7 cellular contexts compared by ENCODE assay signal in genomic region chr2:15577071-15577706, GRCh38. TPM values are rescaled to one million over a fixed set of nuclear protein-coding genes. Genes with fewer than 3 reads are reported as not detected.
DNase-seq lines count a peak whose midpoint lies in the region; ATAC-seq and TF ChIP-seq lines count a peak whose summit lies in the region.

No MANE protein-coding gene starts in this region.

- TF ChIP-seq CTCF in gastrocnemius medialis (IDR thresholded peaks at IDR 0.05 in 4 of 5, conservative IDR thresholded peaks at IDR 0.05 in 1 of 5): peak; percentile 28 to 77 (median 53)

- DNase-seq in NCI-H1417 (lab: John Stamatoyannopoulos, UW): peak; percentile 74 to 95 (median 94)
- peak; percentile 62 to 86 for DNase-seq in SW 1271 (lab: John Stamatoyannopoulos, UW)
- DNase-seq in activated naive CD8-positive, alpha-beta T cell treated with anti-CD3 and anti-CD28 coated beads, Interleukin-2, amount 50 U/mL, for 16 hours (ENCODE audit: low read depth, low spot score): peak; percentile 81
- DNase-seq in left ventricle myocardium superior: peak; percentile 78
- DNase-seq in gastrocnemius medialis: peak; percentile 54 to 71

- in situ Hi-C loops in gastrocnemius medialis (cut with MboI; ENCODE audit: low sequenced_read_pairs in 4 of 4): no loop called here

- TF ChIP-seq POLR2A in gastrocnemius medialis (IDR thresholded peaks at IDR 0.05): no peak

- H3K9me3 ChIP-seq in gastrocnemius medialis: no peaks in the 10 kb centered on the region

- intact Hi-C loops in left ventricle myocardium superior (cut with micrococcal nuclease) (no loop called here), gastrocnemius medialis (cut with DNase I; ENCODE audit: low total_unique reads) (no loop called here)

- H3K27me3 ChIP-seq in gastrocnemius medialis: no peaks in the 10 kb centered on the region

- H3K27ac ChIP-seq in gastrocnemius medialis: no peak overlapping the region

- H3K4me1 ChIP-seq in gastrocnemius medialis: no peaks in the 10 kb centered on the region

- H3K4me3 ChIP-seq in gastrocnemius medialis: no peak overlapping the region

- no peaks in the 10 kb centered on the region for H3K36me3 ChIP-seq in gastrocnemius medialis

- peak; percentile 97 for ATAC-seq in GM18498 (IDR thresholded peaks at IDR 0.05; ENCODE audit: unreplicated experiment)
- ATAC-seq in HG02840 (IDR thresholded peaks at IDR 0.05; ENCODE audit: low FRiP score, unreplicated experiment): peak; percentile 87
- ATAC-seq in left ventricle myocardium superior: peak; percentile 93
- peak; percentile 56 to 90 for ATAC-seq in gastrocnemius medialis

RNA-seq across cellular contexts. Expression of gene DDX1, which starts 14.5 kb away (rescaled TPM):
- total RNA-seq in left ventricle myocardium superior (167 TPM), gastrocnemius medialis (100 to 1,000 TPM in 1 of 4 donors, 10 to 100 TPM in 3; 72.8 to 108 (median 88.6) TPM)

RNA-seq across cellular contexts. Expression of gene NBAS, which starts 16.1 kb away (rescaled TPM):
- total RNA-seq in left ventricle myocardium superior (64.4 TPM), gastrocnemius medialis (10 to 100 TPM; 27.3 to 43.6 (median 28.4) TPM)
